ENCODE assay signal across 8 cellular contexts in genomic region chr12:57846577-57847319, GRCh38.
DNase-seq lines count a peak whose midpoint lies in the region; ATAC-seq and TF ChIP-seq lines count a peak whose summit lies in the region.

A gene with protein sequence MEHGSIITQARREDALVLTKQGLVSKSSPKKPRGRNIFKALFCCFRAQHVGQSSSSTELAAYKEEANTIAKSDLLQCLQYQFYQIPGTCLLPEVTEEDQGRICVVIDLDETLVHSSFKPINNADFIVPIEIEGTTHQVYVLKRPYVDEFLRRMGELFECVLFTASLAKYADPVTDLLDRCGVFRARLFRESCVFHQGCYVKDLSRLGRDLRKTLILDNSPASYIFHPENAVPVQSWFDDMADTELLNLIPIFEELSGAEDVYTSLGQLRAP (minus strand): TSS chr12:57846729. CDS start chr12:57846435, 294 bp downstream.

- H3K9me3 ChIP-seq in HUES48 (ENCODE audit: control insufficient read depth, insufficient read depth, low read length) (no peaks in the 10 kb centered on the region), NT2/D1 (ENCODE audit: insufficient read depth, low read length) (no peaks in the 10 kb centered on the region)

- H3K4me1 Mint-ChIP-seq in effector memory CD8-positive, alpha-beta T cell (ENCODE audit: low read depth in 2 of 2), result peaks cover 37 to 41% of the 10 kb centered on the region in 2 donors

- H3K27ac Mint-ChIP-seq in effector memory CD8-positive, alpha-beta T cell, result peak within 1 kb of the TSS; percentile 84 to 98

- H3K36me3 ChIP-seq in HUES48 (ENCODE audit: control insufficient read depth, insufficient read depth, low read length), result no peaks in the 10 kb centered on the region
- no peaks in the 10 kb centered on the region for H3K36me3 ChIP-seq in NT2/D1 (ENCODE audit: insufficient read depth, insufficient read length, low read length)

- no peak for TF ChIP-seq CTCF in C4-2B (conservative IDR thresholded peaks at IDR 0.05)
- TF ChIP-seq CTCF in GM20000 (IDR thresholded peaks at IDR 0.05; ENCODE audit: extremely low read depth, missing control alignments), result no peak

- H3K27me3 ChIP-seq in HUES48 (ENCODE audit: control insufficient read depth, insufficient read depth, low read length) (peaks cover under 1% of the 10 kb centered on the region), NT2/D1 (ENCODE audit: insufficient read depth, insufficient read length) (peaks cover 10% of the 10 kb centered on the region)

- no peaks in the 10 kb centered on the region for H3K9me3 Mint-ChIP-seq in effector memory CD8-positive, alpha-beta T cell

- H3K4me3 Mint-ChIP-seq in effector memory CD8-positive, alpha-beta T cell, result peak within 1 kb of the TSS; percentile 84

- ATAC-seq in effector memory CD8-positive, alpha-beta T cell (replicated peaks), result peak; percentile 30

- DNase-seq in GM20000 (ENCODE audit: low spot score) (peak; percentile 97), NT2/D1 (ENCODE audit: low read depth, low spot score) (peak; percentile 98), medulla oblongata (ENCODE audit: extremely low spot score) (peak; percentile 98)
- DNase-seq in activated CD8-positive, alpha-beta memory T cell treated with anti-CD3 and anti-CD28 coated beads for 48 hours (ENCODE audit: low read depth in 2 of 3, low spot score in 2 of 3), result peak; percentile 63 to 81 (median 79)
- peak; percentile 58 to 68 (median 60) for DNase-seq in effector memory CD8-positive, alpha-beta T cell
- peak; percentile 86 to 91 (median 89) for DNase-seq in stimulated activated CD4-positive, alpha-beta T cell treated with anti-CD3 and anti-CD28 coated beads, TNF-alpha, amount 100 ng/mL, for 48 hours (ENCODE audit: low read depth in 3 of 3)

- H3K9ac ChIP-seq in HUES48 (ENCODE audit: low read depth, low read length) (peak within 1 kb of the TSS; percentile 98), NT2/D1 (ENCODE audit: insufficient read length, low read depth) (peak within 1 kb of the TSS; percentile 97)

- H3K27me3 Mint-ChIP-seq in effector memory CD8-positive, alpha-beta T cell, result peaks cover 5 to 9% of the 10 kb centered on the region in 2 donors

- H3K4me1 ChIP-seq in HUES48 (ENCODE audit: control insufficient read depth, insufficient read depth, low read length), result peaks cover 36% of the 10 kb centered on the region
- H3K4me1 ChIP-seq in NT2/D1 (ENCODE audit: insufficient read depth, insufficient read length), result peaks cover 18% of the 10 kb centered on the region

- peaks cover 42% of the 10 kb centered on the region for H3K36me3 Mint-ChIP-seq in effector memory CD8-positive, alpha-beta T cell (ENCODE audit: insufficient read depth)

- H3K27ac ChIP-seq in C4-2B (peak within 1 kb of the TSS; percentile 94), HUES48 (ENCODE audit: low read depth, low read length) (peak within 1 kb of the TSS; percentile 100)

- H3K4me3 ChIP-seq in HUES48 (ENCODE audit: low read depth, low read length) (peak within 1 kb of the TSS; percentile 98), NT2/D1 (ENCODE audit: insufficient read length, low read depth) (peak within 1 kb of the TSS; percentile 97)

Comparison
In these comparisons a context has a peak if more than half of its experiments do, and no peak if none do; other contexts are left out.
1. Peak in every context shown above with its lines: DNase-seq, ATAC-seq, H3K4me3 ChIP-seq and H3K27ac ChIP-seq.